Comparison of ENCODE assay signal across 8 cellular contexts in genomic region chr1:109931189-109931672, GRCh38. TPM values are rescaled to one million over a fixed set of nuclear protein-coding genes. Genes with fewer than 3 reads are reported as not detected.
DNase-seq lines count a peak whose midpoint lies in the region; ATAC-seq and TF ChIP-seq lines count a peak whose summit lies in the region.

No MANE protein-coding gene starts in this region.

- no peak for TF ChIP-seq CTCF in choroid plexus epithelial cell (conservative IDR thresholded peaks at IDR 0.05; ENCODE audit: low read depth, low read length)

- ATAC-seq in left lobe of liver (peak; percentile 64), HG02938 (IDR thresholded peaks at IDR 0.05; ENCODE audit: unreplicated experiment) (no peak)

- H3K36me3 ChIP-seq in thymus (ENCODE audit: control insufficient read depth, insufficient read depth): no peaks in the 10 kb centered on the region

- H3K27me3 ChIP-seq in thymus (ENCODE audit: control insufficient read depth, insufficient read depth): no peaks in the 10 kb centered on the region

- 93% methylated on average over 8 of the region's 8 CpGs for WGBS in thymus

- no peaks in the 10 kb centered on the region for H3K4me1 ChIP-seq in thymus (ENCODE audit: control insufficient read depth, insufficient read depth, low read length)

- no peaks in the 10 kb centered on the region for H3K9me3 ChIP-seq in thymus (ENCODE audit: control insufficient read depth)

- no peak overlapping the region for H3K4me3 ChIP-seq in choroid plexus epithelial cell (ENCODE audit: low read depth, low read length)
- no peak overlapping the region for H3K4me3 ChIP-seq in thymus (ENCODE audit: low read length)

- DNase-seq in NCI-H82 (lab: John Stamatoyannopoulos, UW): peak; percentile 44
- no peak for DNase-seq in NCI-H82 treated with DMSO at 0.1 percent for 48 hours (lab: John Stamatoyannopoulos, UW; ENCODE audit: unreplicated experiment)
- peak; percentile 87 for DNase-seq in choroid plexus epithelial cell (ENCODE audit: low read depth)
- DNase-seq in left lobe of liver (ENCODE audit: low spot score): peak; percentile 79
- no peak for DNase-seq in effector CD4-positive, alpha-beta T cell
- no peak for DNase-seq in stimulated activated CD4-positive, alpha-beta T cell treated with anti-CD3 and anti-CD28 coated beads, Interleukin-4, amount 100 ng/mL, for 24 hours

- peak overlapping the region; percentile 55 for H3K27ac ChIP-seq in thymus (ENCODE audit: low read depth)

RNA-seq across cellular contexts. Expression of gene CSF1, which starts 20.6 kb away (rescaled TPM):
- 12.5 TPM for total RNA-seq in left lobe of liver
- polyA plus RNA-seq in thymus: 11.1 TPM

RNA-seq across cellular contexts. Expression of gene AHCYL1, which starts 53.3 kb away (rescaled TPM):
- total RNA-seq in left lobe of liver: 59.9 TPM
- polyA plus RNA-seq in thymus: 33.7 TPM

Comparison
In these comparisons a context has a peak if more than half of its experiments do, and no peak if none do; other contexts are left out.
1. DNase-seq: peak in NCI-H82 (single experiment), choroid plexus epithelial cell (single experiment) and left lobe of liver (single experiment); none in NCI-H82 treated with DMSO at 0.1 percent for 48 hours (single experiment), effector CD4-positive, alpha-beta T cell (single experiment) and stimulated activated CD4-positive, alpha-beta T cell treated with anti-CD3 and anti-CD28 coated beads, Interleukin-4, amount 100 ng/mL, for 24 hours (single experiment).